Comparison of ENCODE assay signal across 1 cellular context in genomic region chr2:43044093-43044614, GRCh38.
TF ChIP-seq lines count a peak whose summit lies in the region.

No MANE protein-coding gene starts in this region.

TF ChIP-seq in H1, 55 proteins besides CTCF, POLR2A, EP300 and RAD21:
- TF ChIP-seq CTBP2 (IDR thresholded peaks at IDR 0.05; ENCODE audit: borderline replicate concordance, insufficient read depth, insufficient read length, low read length) (no peak), TAF1 (IDR thresholded peaks at IDR 0.05; ENCODE audit: low read depth, low read length) (no peak), NRF1 (IDR thresholded peaks at IDR 0.05; ENCODE audit: low read depth, low read length) (no peak), CREB1 (IDR thresholded peaks at IDR 0.05) (no peak), GABPA (IDR thresholded peaks at IDR 0.05; ENCODE audit: borderline replicate concordance, insufficient read depth, low read length) (no peak), ATF2 (IDR thresholded peaks at IDR 0.05; ENCODE audit: low read length) (no peak), BACH1 (IDR thresholded peaks at IDR 0.05; ENCODE audit: low read length) (no peak)
- TF ChIP-seq, protein P1, sequence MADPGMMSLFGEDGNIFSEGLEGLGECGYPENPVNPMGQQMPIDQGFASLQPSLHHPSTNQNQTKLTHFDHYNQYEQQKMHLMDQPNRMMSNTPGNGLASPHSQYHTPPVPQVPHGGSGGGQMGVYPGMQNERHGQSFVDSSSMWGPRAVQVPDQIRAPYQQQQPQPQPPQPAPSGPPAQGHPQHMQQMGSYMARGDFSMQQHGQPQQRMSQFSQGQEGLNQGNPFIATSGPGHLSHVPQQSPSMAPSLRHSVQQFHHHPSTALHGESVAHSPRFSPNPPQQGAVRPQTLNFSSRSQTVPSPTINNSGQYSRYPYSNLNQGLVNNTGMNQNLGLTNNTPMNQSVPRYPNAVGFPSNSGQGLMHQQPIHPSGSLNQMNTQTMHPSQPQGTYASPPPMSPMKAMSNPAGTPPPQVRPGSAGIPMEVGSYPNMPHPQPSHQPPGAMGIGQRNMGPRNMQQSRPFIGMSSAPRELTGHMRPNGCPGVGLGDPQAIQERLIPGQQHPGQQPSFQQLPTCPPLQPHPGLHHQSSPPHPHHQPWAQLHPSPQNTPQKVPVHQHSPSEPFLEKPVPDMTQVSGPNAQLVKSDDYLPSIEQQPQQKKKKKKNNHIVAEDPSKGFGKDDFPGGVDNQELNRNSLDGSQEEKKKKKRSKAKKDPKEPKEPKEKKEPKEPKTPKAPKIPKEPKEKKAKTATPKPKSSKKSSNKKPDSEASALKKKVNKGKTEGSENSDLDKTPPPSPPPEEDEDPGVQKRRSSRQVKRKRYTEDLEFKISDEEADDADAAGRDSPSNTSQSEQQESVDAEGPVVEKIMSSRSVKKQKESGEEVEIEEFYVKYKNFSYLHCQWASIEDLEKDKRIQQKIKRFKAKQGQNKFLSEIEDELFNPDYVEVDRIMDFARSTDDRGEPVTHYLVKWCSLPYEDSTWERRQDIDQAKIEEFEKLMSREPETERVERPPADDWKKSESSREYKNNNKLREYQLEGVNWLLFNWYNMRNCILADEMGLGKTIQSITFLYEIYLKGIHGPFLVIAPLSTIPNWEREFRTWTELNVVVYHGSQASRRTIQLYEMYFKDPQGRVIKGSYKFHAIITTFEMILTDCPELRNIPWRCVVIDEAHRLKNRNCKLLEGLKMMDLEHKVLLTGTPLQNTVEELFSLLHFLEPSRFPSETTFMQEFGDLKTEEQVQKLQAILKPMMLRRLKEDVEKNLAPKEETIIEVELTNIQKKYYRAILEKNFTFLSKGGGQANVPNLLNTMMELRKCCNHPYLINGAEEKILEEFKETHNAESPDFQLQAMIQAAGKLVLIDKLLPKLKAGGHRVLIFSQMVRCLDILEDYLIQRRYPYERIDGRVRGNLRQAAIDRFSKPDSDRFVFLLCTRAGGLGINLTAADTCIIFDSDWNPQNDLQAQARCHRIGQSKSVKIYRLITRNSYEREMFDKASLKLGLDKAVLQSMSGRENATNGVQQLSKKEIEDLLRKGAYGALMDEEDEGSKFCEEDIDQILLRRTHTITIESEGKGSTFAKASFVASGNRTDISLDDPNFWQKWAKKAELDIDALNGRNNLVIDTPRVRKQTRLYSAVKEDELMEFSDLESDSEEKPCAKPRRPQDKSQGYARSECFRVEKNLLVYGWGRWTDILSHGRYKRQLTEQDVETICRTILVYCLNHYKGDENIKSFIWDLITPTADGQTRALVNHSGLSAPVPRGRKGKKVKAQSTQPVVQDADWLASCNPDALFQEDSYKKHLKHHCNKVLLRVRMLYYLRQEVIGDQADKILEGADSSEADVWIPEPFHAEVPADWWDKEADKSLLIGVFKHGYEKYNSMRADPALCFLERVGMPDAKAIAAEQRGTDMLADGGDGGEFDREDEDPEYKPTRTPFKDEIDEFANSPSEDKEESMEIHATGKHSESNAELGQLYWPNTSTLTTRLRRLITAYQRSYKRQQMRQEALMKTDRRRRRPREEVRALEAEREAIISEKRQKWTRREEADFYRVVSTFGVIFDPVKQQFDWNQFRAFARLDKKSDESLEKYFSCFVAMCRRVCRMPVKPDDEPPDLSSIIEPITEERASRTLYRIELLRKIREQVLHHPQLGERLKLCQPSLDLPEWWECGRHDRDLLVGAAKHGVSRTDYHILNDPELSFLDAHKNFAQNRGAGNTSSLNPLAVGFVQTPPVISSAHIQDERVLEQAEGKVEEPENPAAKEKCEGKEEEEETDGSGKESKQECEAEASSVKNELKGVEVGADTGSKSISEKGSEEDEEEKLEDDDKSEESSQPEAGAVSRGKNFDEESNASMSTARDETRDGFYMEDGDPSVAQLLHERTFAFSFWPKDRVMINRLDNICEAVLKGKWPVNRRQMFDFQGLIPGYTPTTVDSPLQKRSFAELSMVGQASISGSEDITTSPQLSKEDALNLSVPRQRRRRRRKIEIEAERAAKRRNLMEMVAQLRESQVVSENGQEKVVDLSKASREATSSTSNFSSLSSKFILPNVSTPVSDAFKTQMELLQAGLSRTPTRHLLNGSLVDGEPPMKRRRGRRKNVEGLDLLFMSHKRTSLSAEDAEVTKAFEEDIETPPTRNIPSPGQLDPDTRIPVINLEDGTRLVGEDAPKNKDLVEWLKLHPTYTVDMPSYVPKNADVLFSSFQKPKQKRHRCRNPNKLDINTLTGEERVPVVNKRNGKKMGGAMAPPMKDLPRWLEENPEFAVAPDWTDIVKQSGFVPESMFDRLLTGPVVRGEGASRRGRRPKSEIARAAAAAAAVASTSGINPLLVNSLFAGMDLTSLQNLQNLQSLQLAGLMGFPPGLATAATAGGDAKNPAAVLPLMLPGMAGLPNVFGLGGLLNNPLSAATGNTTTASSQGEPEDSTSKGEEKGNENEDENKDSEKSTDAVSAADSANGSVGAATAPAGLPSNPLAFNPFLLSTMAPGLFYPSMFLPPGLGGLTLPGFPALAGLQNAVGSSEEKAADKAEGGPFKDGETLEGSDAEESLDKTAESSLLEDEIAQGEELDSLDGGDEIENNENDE (IDR thresholded peaks at IDR 0.05; ENCODE audit: insufficient replicate concordance, low read length): no peak
- TF ChIP-seq, protein P2, sequence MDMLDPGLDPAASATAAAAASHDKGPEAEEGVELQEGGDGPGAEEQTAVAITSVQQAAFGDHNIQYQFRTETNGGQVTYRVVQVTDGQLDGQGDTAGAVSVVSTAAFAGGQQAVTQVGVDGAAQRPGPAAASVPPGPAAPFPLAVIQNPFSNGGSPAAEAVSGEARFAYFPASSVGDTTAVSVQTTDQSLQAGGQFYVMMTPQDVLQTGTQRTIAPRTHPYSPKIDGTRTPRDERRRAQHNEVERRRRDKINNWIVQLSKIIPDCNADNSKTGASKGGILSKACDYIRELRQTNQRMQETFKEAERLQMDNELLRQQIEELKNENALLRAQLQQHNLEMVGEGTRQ (IDR thresholded peaks at IDR 0.05; ENCODE audit: low read length): no peak
